Comparison of ENCODE assay signal across 20 cellular contexts in the genomic region with DNA sequence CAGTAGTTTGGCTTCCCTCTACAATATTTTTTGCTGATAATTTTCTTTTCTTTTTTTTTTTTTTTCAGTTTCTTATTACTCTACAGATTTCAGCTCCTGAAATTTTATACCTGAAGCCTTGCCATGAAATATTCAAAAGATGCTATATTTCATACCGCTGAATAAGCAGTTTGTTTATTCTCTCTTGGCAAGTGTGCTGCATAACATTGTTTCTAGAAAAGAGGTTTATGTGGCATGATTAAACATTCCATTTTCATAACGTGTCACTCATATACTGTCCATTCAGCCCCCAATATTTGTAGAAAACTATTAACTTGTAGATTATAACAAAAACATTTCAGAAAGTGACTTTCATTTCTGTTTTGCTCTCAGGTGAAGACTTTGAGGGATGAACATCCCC.
"Had no signal": no experiment of that assay in that cellular context is flagged by ENCODE, and none has a peak within 500 bp of the region (broad histone marks: within the 10 kb centered on the region; RNA-seq: fewer than 3 reads in every experiment).

No MANE protein-coding gene starts in this region.

- H3K4me3 ChIP-seq: coronary artery, gastroesophageal sphincter, left ventricle myocardium inferior, lower lobe of right lung, right atrium auricular region had no signal

- H3K36me3 ChIP-seq: gastroesophageal sphincter, left ventricle myocardium inferior, lower lobe of right lung, right atrium auricular region had no signal

- H3K27me3 ChIP-seq: gastroesophageal sphincter, right atrium auricular region had no signal

- H3K27ac ChIP-seq: coronary artery, gastroesophageal sphincter, left ventricle myocardium inferior, lower lobe of right lung, right atrium auricular region had no signal

- H3K4me1 Mint-ChIP-seq: immature natural killer cell, mesothelial cell of epicardium, natural killer cell had no signal

- H3K4me1 ChIP-seq: gastroesophageal sphincter, left ventricle myocardium inferior, lower lobe of right lung, right atrium auricular region had no signal

- H3K36me3 Mint-ChIP-seq: immature natural killer cell, mesothelial cell of epicardium, natural killer cell had no signal

- H3K27ac Mint-ChIP-seq: immature natural killer cell, memory B cell, mesothelial cell of epicardium, natural killer cell had no signal

- ATAC-seq: gastroesophageal sphincter, left cardiac atrium, lower lobe of right lung, natural killer cell had no signal

- H3K4me3 Mint-ChIP-seq: immature natural killer cell, memory B cell, mesothelial cell of epicardium, natural killer cell, neural crest cell had no signal

- H3K27me3 Mint-ChIP-seq: memory B cell had no signal

- DNase-seq: effector CD4-positive, alpha-beta T cell; foreskin fibroblast; glutamatergic neuron; immature natural killer cell; kidney; left cardiac atrium; left ventricle myocardium inferior; lower lobe of right lung; natural killer cell; posterior cingulate gyrus; small intestine; stimulated activated CD4-positive, alpha-beta T cell treated with anti-CD3 and anti-CD28 coated beads, Interleukin-12 subunit alpha, Interleukin-12 subunit beta, amount 100 ng/mL, for 4 hours; stimulated activated naive CD4-positive, alpha-beta T cell treated with Interleukin-2 at 50 U/mL for 16 hours; trophoblast cell had no signal

- H3K9me3 ChIP-seq: gastroesophageal sphincter, left ventricle myocardium inferior, lower lobe of right lung, right atrium auricular region had no signal
